31 cellular contexts compared by ENCODE assay signal in the genomic region with DNA sequence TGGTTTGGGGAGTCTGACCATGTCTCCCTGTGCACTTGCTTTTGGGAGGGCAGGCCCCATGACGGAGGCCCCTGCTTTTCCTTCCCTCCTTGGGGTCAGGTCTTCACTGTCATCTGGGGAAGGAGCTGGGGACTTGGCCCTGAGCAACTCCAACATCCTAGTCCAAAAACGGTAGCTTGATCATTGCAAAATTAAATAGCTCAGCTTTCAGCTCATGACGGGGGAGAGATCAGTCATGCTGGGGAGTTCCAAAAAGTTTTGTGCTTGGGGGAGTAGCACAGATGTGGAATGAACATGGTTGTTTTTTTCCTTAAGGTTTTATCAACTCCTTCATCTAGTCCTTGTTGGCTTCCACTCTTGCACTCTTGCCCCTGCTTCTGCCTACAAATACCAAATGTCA.
"Had no signal": no experiment of that assay in that cellular context is flagged by ENCODE, and none has a peak within 500 bp of the region (broad histone marks: within the 10 kb centered on the region; RNA-seq: fewer than 3 reads in every experiment).

No MANE protein-coding gene starts in this region.

- DNase-seq: activated B cell treated with CpG ODN at 0.5 μM for 24 hours; activated CD4-positive, alpha-beta memory T cell treated with anti-CD3 and anti-CD28 coated beads, Interleukin-2, amount 10 ng/mL, durations not matched to agents 7 days and 5 days; activated CD4-positive, alpha-beta T cell treated with anti-CD3 and anti-CD28 coated beads for 4 hours; activated CD4-positive, alpha-beta T cell treated with anti-CD3 and anti-CD28 coated beads, Interleukin-2, amount 10 ng/mL, durations not matched to agents 24 days and 14 days; activated CD4-positive, alpha-beta T cell treated with anti-CD3 and anti-CD28 coated beads, Interleukin-2, amount 50 U/mL, for 1 hour; activated CD4-positive, alpha-beta T cell treated with anti-CD3 and anti-CD28 coated beads, Interleukin-2, amount 50 U/mL, for 4 hours; activated CD4-positive, CD25-positive, alpha-beta regulatory T cell treated with anti-CD3 and anti-CD28 coated beads, Interleukin-2, amount 50 U/mL, for 72 hours; activated CD8-positive, alpha-beta memory T cell treated with anti-CD3 and anti-CD28 coated beads for 24 hours; activated CD8-positive, alpha-beta memory T cell treated with anti-CD3 and anti-CD28 coated beads, Interleukin-2, amount 10 ng/mL, durations not matched to agents 7 days and 5 days; activated CD8-positive, alpha-beta memory T cell treated with anti-CD3 and anti-CD28 coated beads, Interleukin-2, amount 50 U/mL, for 48 hours; activated CD8-positive, alpha-beta T cell treated with anti-CD3 and anti-CD28 coated beads, Interleukin-2, amount 10 ng/mL, durations not matched to agents 7 days and 5 days; activated effector memory CD4-positive, alpha-beta T cell treated with Interleukin-2 at 50 U/mL for 16 hours; activated gamma-delta T cell; activated naive CD4-positive, alpha-beta T cell treated with anti-CD3 and anti-CD28 coated beads, Interleukin-2, amount 10 ng/mL, durations not matched to agents 7 days and 5 days; activated naive CD4-positive, alpha-beta T cell treated with Interleukin-2 at 50 U/mL for 16 hours; activated naive CD8-positive, alpha-beta T cell treated with anti-CD3 and anti-CD28 coated beads, Interleukin-2, amount 10 ng/mL, durations not matched to agents 7 days and 5 days; activated naive CD8-positive, alpha-beta T cell treated with anti-CD3 and anti-CD28 coated beads, Interleukin-2, amount 50 U/mL, for 24 hours; activated T-cell treated with anti-CD3 and anti-CD28 coated beads, Interleukin-2, amount 50 U/mL, for 24 hours; activated T-cell treated with anti-CD3 and anti-CD28 coated beads, Interleukin-2, amount 50 U/mL, for 48 hours; amygdala; anterior cingulate cortex; caudate nucleus; cerebellar nuclear complex; T-helper 1 cell; T-helper 2 cell; T-helper 9 cell had no signal

- H3K4me3 ChIP-seq: ascending aorta, cardiac muscle cell had no signal

- FAIRE-seq: bronchial epithelial cell, TTC549 had no signal

- H3K4me1 ChIP-seq: ascending aorta had no signal

- H3K27ac ChIP-seq: ascending aorta, cardiac muscle cell, VCaP had no signal

- H3K27me3 ChIP-seq: ascending aorta, cardiac muscle cell had no signal

- H3K36me3 ChIP-seq: cardiac muscle cell had no signal

- ATAC-seq: activated CD8-positive, alpha-beta memory T cell treated with anti-CD3 and anti-CD28 coated beads, Interleukin-2, amount 10 ng/mL, durations not matched to agents 7 days and 5 days; activated CD8-positive, alpha-beta T cell treated with anti-CD3 and anti-CD28 coated beads, Interleukin-2, amount 10 ng/mL, durations not matched to agents 7 days and 5 days; activated naive CD8-positive, alpha-beta T cell treated with anti-CD3 and anti-CD28 coated beads, Interleukin-2, amount 50 U/mL, for 24 hours had no signal

- H3K9me3 ChIP-seq: ascending aorta had no signal
